10 cellular contexts compared by ENCODE assay signal in the genomic region with DNA sequence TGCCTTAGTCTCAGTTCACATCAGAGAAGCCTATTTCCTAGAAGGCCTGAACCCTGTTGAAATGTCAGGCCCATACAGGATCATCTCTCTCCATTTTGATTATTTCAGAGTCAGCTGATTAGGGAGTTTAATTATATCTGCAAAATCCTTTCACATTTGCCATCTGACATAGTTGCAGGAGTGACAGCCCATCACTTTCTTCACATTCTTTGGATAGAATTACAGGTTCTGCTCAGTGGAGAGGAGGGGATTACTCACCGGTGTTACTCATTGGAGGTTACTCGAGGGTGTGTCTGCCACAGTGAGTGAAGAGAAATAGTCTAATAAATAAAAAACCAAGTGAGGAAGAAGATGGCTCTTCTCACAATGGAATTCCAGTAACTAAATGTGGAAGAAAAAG.
DNase-seq lines count a peak whose midpoint lies in the region; ATAC-seq and TF ChIP-seq lines count a peak whose summit lies in the region.
"Had no signal": no experiment of that assay in that cellular context is flagged by ENCODE, and none has a peak within 500 bp of the region (broad histone marks: within the 10 kb centered on the region; RNA-seq: fewer than 3 reads in every experiment).

No MANE protein-coding gene starts in this region.

- 39 to 58% (median 46%) methylated on average over 2 of the region's 2 CpGs for WGBS in adrenal gland, 4 donors

- ATAC-seq in left lung (peak; percentile 48), HG03432 (IDR thresholded peaks at IDR 0.05; ENCODE audit: unreplicated experiment) (no peak)
- no peak for ATAC-seq in stimulated activated memory B cell treated with anti-CD40 and anti-IgM and Interleukin-4, amounts not matched to agents 10 μg/mL and 1 μg/mL and 100 μg/mL, for 72 hours
- ATAC-seq: naive thymus-derived CD4-positive, alpha-beta T cell had no signal

- DNase-seq in AG20443 (ENCODE audit: low spot score) = peak; percentile 55
- DNase-seq in HEK293T (ENCODE audit: extremely low spot score) = no peak
- peak in 3 of 7 donors; percentile 25 to 37 (median 36) for DNase-seq in adrenal gland
- no peak for DNase-seq in left lung
- DNase-seq in activated effector memory CD4-positive, alpha-beta T cell treated with anti-CD3 and anti-CD28 coated beads, Interleukin-2, amount 50 U/mL, for 16 hours = no peak
- no peak for DNase-seq in GF-D8 (lab: John Stamatoyannopoulos, UW)
- DNase-seq: naive thymus-derived CD4-positive, alpha-beta T cell; NCI-H774 had no signal

- H3K4me1 Mint-ChIP-seq in stimulated activated memory B cell treated with anti-CD40 and anti-IgM and Interleukin-4, amounts not matched to agents 10 μg/mL and 1 μg/mL and 100 μg/mL, for 72 hours = peaks cover 38% of the 10 kb centered on the region

- H3K9me3 ChIP-seq in adrenal gland (replicated peaks in 1 of 3) (no peaks in the 10 kb centered on the region), left lung (no peaks in the 10 kb centered on the region)

- CTCF ChIA-PET in HEK293T (lab: Yijun Ruan, JAX) = no interaction called here

- no peak for TF ChIP-seq POLR2A in adrenal gland (IDR thresholded peaks at IDR 0.05)

- peak overlapping the region in 4 of 5 donors; percentile 31 to 77 (median 62) for H3K27ac ChIP-seq in adrenal gland
- no peak overlapping the region for H3K27ac ChIP-seq in left lung

- no peak overlapping the region for H3K4me3 Mint-ChIP-seq in stimulated activated memory B cell treated with anti-CD40 and anti-IgM and Interleukin-4, amounts not matched to agents 10 μg/mL and 1 μg/mL and 100 μg/mL, for 72 hours
- H3K4me3 Mint-ChIP-seq: naive thymus-derived CD4-positive, alpha-beta T cell had no signal

- intact Hi-C loops in adrenal gland (cut with DNase I) = no loop called here
- intact Hi-C loops in left lung (cut with DNase I) = no loop called here

- no peaks in the 10 kb centered on the region for H3K36me3 ChIP-seq in adrenal gland (replicated peaks in 1 of 2)
- peaks cover 0 to 6% of the 10 kb centered on the region in 2 donors for H3K36me3 ChIP-seq in left lung

- no peaks in the 10 kb centered on the region for H3K9me3 Mint-ChIP-seq in stimulated activated memory B cell treated with anti-CD40 and anti-IgM and Interleukin-4, amounts not matched to agents 10 μg/mL and 1 μg/mL and 100 μg/mL, for 72 hours

- H3K4me3 ChIP-seq in adrenal gland = no peak overlapping the region
- H3K4me3 ChIP-seq in left lung = no peak overlapping the region

- H3K27me3 Mint-ChIP-seq in stimulated activated memory B cell treated with anti-CD40 and anti-IgM and Interleukin-4, amounts not matched to agents 10 μg/mL and 1 μg/mL and 100 μg/mL, for 72 hours = no peaks in the 10 kb centered on the region
- H3K27me3 Mint-ChIP-seq: naive thymus-derived CD4-positive, alpha-beta T cell had no signal

- H3K4me1 ChIP-seq in adrenal gland (replicated peaks in 1 of 2) (peaks cover 31 to 43% of the 10 kb centered on the region in 2 donors), left lung (peaks cover 0 to 8% of the 10 kb centered on the region in 2 donors)

- TF ChIP-seq CTCF in adrenal gland (IDR thresholded peaks at IDR 0.05) = no peak
- TF ChIP-seq CTCF in left lung (IDR thresholded peaks at IDR 0.05) = no peak

- peaks cover 25% of the 10 kb centered on the region for H3K36me3 Mint-ChIP-seq in stimulated activated memory B cell treated with anti-CD40 and anti-IgM and Interleukin-4, amounts not matched to agents 10 μg/mL and 1 μg/mL and 100 μg/mL, for 72 hours

- H3K27me3 ChIP-seq in adrenal gland (no peaks in the 10 kb centered on the region), left lung (no peaks in the 10 kb centered on the region)

- H3K27ac Mint-ChIP-seq in stimulated activated memory B cell treated with anti-CD40 and anti-IgM and Interleukin-4, amounts not matched to agents 10 μg/mL and 1 μg/mL and 100 μg/mL, for 72 hours = no peak overlapping the region

- POLR2A ChIA-PET in HEK293T (lab: Yijun Ruan, JAX) = interaction anchor here (0.9 kb wide), 1 partner anchor 25 kb away, joined by 4 read pairs; no protein-coding TSS in a partner anchor

TF ChIP-seq in HEK293T, 16 proteins besides CTCF, POLR2A, EP300 and RAD21:
- TF ChIP-seq, protein P1, sequence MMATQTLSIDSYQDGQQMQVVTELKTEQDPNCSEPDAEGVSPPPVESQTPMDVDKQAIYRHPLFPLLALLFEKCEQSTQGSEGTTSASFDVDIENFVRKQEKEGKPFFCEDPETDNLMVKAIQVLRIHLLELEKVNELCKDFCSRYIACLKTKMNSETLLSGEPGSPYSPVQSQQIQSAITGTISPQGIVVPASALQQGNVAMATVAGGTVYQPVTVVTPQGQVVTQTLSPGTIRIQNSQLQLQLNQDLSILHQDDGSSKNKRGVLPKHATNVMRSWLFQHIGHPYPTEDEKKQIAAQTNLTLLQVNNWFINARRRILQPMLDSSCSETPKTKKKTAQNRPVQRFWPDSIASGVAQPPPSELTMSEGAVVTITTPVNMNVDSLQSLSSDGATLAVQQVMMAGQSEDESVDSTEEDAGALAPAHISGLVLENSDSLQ (IDR thresholded peaks at IDR 0.05) = peak; percentile 87
- TF ChIP-seq NFRKB (IDR thresholded peaks at IDR 0.05) (no peak), TARDBP (IDR thresholded peaks at IDR 0.05) (no peak)

Comparison
In these comparisons a context has a peak if more than half of its experiments do, and no peak if none do; other contexts are left out.
1. H3K27ac ChIP-seq: peak in adrenal gland (4 of 5); none in left lung (0 of 2).